ENCODE assay signal across 23 cellular contexts in genomic region chr1:70334436-70334835, GRCh38.
"Had no signal": no experiment of that assay in that cellular context is flagged by ENCODE, and none has a peak within 500 bp of the region (broad histone marks: within the 10 kb centered on the region; RNA-seq: fewer than 3 reads in every experiment).

No MANE protein-coding gene starts in this region.

- H3K27me3 ChIP-seq: gastrocnemius medialis, ovary, spleen, suprapubic skin, transverse colon, vagina had no signal

- H3K4me3 ChIP-seq: coronary artery, gastrocnemius medialis, lower lobe of right lung, ovary, psoas muscle, skin epidermis, spleen, suprapubic skin, transverse colon, vagina had no signal

- H3K27me3 Mint-ChIP-seq: effector memory CD8-positive, alpha-beta T cell; stimulated activated memory B cell treated with anti-CD40 and anti-IgM and Interleukin-4, amounts not matched to agents 10 μg/mL and 1 μg/mL and 100 μg/mL, for 72 hours; stimulated activated naive CD8-positive, alpha-beta T cell treated with anti-CD3 and anti-CD28 coated beads, Interleukin-15, Interleukin-2, amounts not matched to agents 100 ng/mL and 50 ng/mL, for 24 hours had no signal

- DNase-seq: dermis blood vessel endothelial cell; effector memory CD8-positive, alpha-beta T cell; foreskin fibroblast; gastrocnemius medialis; head of caudate nucleus; left ventricle myocardium superior; lower lobe of right lung; natural killer cell; occipital lobe; ovary; posterior cingulate gyrus; psoas muscle; right cardiac atrium; spleen; stimulated activated CD4-positive, alpha-beta T cell treated with anti-CD3 and anti-CD28 coated beads, Interleukin-4, amount 100 ng/mL, for 4 hours; transverse colon had no signal

- H3K4me1 ChIP-seq: lower lobe of right lung, suprapubic skin had no signal

- H3K4me3 Mint-ChIP-seq: effector memory CD8-positive, alpha-beta T cell; natural killer cell; stimulated activated memory B cell treated with anti-CD40 and anti-IgM and Interleukin-4, amounts not matched to agents 10 μg/mL and 1 μg/mL and 100 μg/mL, for 72 hours; stimulated activated naive CD8-positive, alpha-beta T cell treated with anti-CD3 and anti-CD28 coated beads, Interleukin-15, Interleukin-2, amounts not matched to agents 100 ng/mL and 50 ng/mL, for 24 hours had no signal

- H3K36me3 Mint-ChIP-seq: natural killer cell had no signal

- H3K9me3 ChIP-seq: gastrocnemius medialis, lower lobe of right lung, ovary, psoas muscle, spleen, suprapubic skin, transverse colon, vagina had no signal

- ATAC-seq: effector memory CD8-positive, alpha-beta T cell; esophagus mucosa; gastrocnemius medialis; left ventricle myocardium superior; lower lobe of right lung; natural killer cell; psoas muscle; right cardiac atrium; stimulated activated memory B cell treated with anti-CD40 and anti-IgM and Interleukin-4, amounts not matched to agents 10 μg/mL and 1 μg/mL and 100 μg/mL, for 72 hours had no signal

- H3K27ac ChIP-seq: coronary artery, gastrocnemius medialis, lower lobe of right lung, ovary, psoas muscle, skin epidermis, spleen, suprapubic skin, transverse colon, vagina had no signal

- H3K27ac Mint-ChIP-seq: effector memory CD8-positive, alpha-beta T cell; natural killer cell; stimulated activated memory B cell treated with anti-CD40 and anti-IgM and Interleukin-4, amounts not matched to agents 10 μg/mL and 1 μg/mL and 100 μg/mL, for 72 hours; stimulated activated naive CD8-positive, alpha-beta T cell treated with anti-CD3 and anti-CD28 coated beads, Interleukin-15, Interleukin-2, amounts not matched to agents 100 ng/mL and 50 ng/mL, for 24 hours had no signal

- H3K36me3 ChIP-seq: gastrocnemius medialis, ovary, vagina had no signal

- H3K9me3 Mint-ChIP-seq: effector memory CD8-positive, alpha-beta T cell; natural killer cell; stimulated activated memory B cell treated with anti-CD40 and anti-IgM and Interleukin-4, amounts not matched to agents 10 μg/mL and 1 μg/mL and 100 μg/mL, for 72 hours; stimulated activated naive CD8-positive, alpha-beta T cell treated with anti-CD3 and anti-CD28 coated beads, Interleukin-15, Interleukin-2, amounts not matched to agents 100 ng/mL and 50 ng/mL, for 24 hours had no signal
